ENCODE assay signal across 25 cellular contexts in genomic region chr12:93956551-93956950, GRCh38.
"Had no signal": no experiment of that assay in that cellular context is flagged by ENCODE, and none has a peak within 500 bp of the region (broad histone marks: within the 10 kb centered on the region; RNA-seq: fewer than 3 reads in every experiment).

No MANE protein-coding gene starts in this region.

- H3K27ac ChIP-seq: colonic mucosa, epithelial cell of prostate, esophagus squamous epithelium, gastrocnemius medialis, lower lobe of right lung had no signal

- H3K27me3 ChIP-seq: colonic mucosa, esophagus squamous epithelium, gastrocnemius medialis, heart right ventricle, left lung had no signal

- H3K9me3 ChIP-seq: colonic mucosa, esophagus squamous epithelium, gastrocnemius medialis, left lung, lower lobe of right lung, mucosa of descending colon had no signal

- H3K4me3 ChIP-seq: colonic mucosa, esophagus squamous epithelium, gastrocnemius medialis, heart right ventricle, left lung, lower lobe of right lung, mucosa of descending colon had no signal

- FAIRE-seq: endometrium, islet of Langerhans, keratinocyte had no signal

- H3K4me1 ChIP-seq: colonic mucosa, esophagus squamous epithelium, gastrocnemius medialis, left lung, lower lobe of right lung had no signal

- ATAC-seq: effector memory CD8-positive, alpha-beta T cell; esophagus mucosa; gastrocnemius medialis; heart right ventricle; left lung; lower lobe of right lung; mucosa of descending colon had no signal

- DNase-seq: colonic mucosa; cortex of kidney; effector CD8-positive, alpha-beta T cell; effector memory CD8-positive, alpha-beta T cell; endodermal cell; erythroblast; esophagus squamous epithelium; foreskin fibroblast; foreskin melanocyte; gastrocnemius medialis; glutamatergic neuron; head of caudate nucleus; heart right ventricle; hippocampal formation; left cardiac atrium; left lung; lower lobe of right lung; mesenchymal stem cell; mucosa of descending colon; naive B cell had no signal

- H3K36me3 ChIP-seq: colonic mucosa, esophagus squamous epithelium, gastrocnemius medialis, heart right ventricle, left lung, lower lobe of right lung had no signal
